ENCODE assay signal across 2 cellular contexts in the genomic region with DNA sequence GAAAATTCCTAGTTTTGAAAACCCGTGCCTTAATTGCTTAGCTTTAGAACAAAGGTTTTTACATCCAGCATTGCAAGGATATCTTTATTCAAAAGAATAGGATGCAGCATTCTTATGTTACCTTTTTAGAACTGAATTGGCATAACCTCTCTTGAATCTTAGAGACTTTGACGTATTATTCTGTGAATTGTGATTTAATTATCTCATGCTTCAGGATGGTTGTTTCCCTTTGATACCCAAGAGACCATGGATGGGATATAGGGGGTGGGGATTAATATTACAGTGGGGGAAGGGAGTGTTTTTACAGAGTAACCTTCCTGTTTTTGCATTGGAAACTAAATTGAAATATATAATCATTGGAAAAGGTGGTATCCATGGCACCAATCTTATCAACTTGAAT.
TF ChIP-seq lines count a peak whose summit lies in the region.

No MANE protein-coding gene starts in this region.

TF ChIP-seq in SK-N-SH treated with all-trans-retinoic acid at 6 μM for 48 hours, 23 proteins besides CTCF, POLR2A, EP300 and RAD21 (continued from another document):
- TF ChIP-seq, protein P1, sequence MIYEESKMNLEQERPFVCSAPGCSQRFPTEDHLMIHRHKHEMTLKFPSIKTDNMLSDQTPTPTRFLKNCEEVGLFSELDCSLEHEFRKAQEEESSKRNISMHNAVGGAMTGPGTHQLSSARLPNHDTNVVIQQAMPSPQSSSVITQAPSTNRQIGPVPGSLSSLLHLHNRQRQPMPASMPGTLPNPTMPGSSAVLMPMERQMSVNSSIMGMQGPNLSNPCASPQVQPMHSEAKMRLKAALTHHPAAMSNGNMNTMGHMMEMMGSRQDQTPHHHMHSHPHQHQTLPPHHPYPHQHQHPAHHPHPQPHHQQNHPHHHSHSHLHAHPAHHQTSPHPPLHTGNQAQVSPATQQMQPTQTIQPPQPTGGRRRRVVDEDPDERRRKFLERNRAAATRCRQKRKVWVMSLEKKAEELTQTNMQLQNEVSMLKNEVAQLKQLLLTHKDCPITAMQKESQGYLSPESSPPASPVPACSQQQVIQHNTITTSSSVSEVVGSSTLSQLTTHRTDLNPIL (CRISPR knock-in tag; IDR thresholded peaks at IDR 0.05; ENCODE audit: low read depth), result no peak
- TF ChIP-seq BACH2 (CRISPR knock-in tag; IDR thresholded peaks at IDR 0.05; ENCODE audit: borderline replicate concordance) (no peak), ZNF8 (CRISPR knock-in tag; IDR thresholded peaks at IDR 0.05) (no peak), ZFP3 (CRISPR knock-in tag; IDR thresholded peaks at IDR 0.05) (no peak), ARNTL (CRISPR knock-in tag; IDR thresholded peaks at IDR 0.05; ENCODE audit: borderline replicate concordance, low read depth) (no peak)

TF ChIP-seq in SK-N-SH, 30 proteins besides CTCF, POLR2A, EP300 and RAD21 (continued from another document):
- TF ChIP-seq, protein P2, sequence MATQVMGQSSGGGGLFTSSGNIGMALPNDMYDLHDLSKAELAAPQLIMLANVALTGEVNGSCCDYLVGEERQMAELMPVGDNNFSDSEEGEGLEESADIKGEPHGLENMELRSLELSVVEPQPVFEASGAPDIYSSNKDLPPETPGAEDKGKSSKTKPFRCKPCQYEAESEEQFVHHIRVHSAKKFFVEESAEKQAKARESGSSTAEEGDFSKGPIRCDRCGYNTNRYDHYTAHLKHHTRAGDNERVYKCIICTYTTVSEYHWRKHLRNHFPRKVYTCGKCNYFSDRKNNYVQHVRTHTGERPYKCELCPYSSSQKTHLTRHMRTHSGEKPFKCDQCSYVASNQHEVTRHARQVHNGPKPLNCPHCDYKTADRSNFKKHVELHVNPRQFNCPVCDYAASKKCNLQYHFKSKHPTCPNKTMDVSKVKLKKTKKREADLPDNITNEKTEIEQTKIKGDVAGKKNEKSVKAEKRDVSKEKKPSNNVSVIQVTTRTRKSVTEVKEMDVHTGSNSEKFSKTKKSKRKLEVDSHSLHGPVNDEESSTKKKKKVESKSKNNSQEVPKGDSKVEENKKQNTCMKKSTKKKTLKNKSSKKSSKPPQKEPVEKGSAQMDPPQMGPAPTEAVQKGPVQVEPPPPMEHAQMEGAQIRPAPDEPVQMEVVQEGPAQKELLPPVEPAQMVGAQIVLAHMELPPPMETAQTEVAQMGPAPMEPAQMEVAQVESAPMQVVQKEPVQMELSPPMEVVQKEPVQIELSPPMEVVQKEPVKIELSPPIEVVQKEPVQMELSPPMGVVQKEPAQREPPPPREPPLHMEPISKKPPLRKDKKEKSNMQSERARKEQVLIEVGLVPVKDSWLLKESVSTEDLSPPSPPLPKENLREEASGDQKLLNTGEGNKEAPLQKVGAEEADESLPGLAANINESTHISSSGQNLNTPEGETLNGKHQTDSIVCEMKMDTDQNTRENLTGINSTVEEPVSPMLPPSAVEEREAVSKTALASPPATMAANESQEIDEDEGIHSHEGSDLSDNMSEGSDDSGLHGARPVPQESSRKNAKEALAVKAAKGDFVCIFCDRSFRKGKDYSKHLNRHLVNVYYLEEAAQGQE (IDR thresholded peaks at IDR 0.05; ENCODE audit: low read depth, low read length), result no peak
- no peak for TF ChIP-seq FOXJ3 (CRISPR knock-in tag; IDR thresholded peaks at IDR 0.05)
